In genomic region chr17:29972277-29972676, GRCh38 we compare ENCODE assay signal across 15 cellular contexts. TPM values are rescaled to one million over a fixed set of nuclear protein-coding genes. Genes with fewer than 3 reads are reported as not detected.
"Had no signal": no experiment of that assay in that cellular context is flagged by ENCODE, and none has a peak within 500 bp of the region (broad histone marks: within the 10 kb centered on the region; RNA-seq: fewer than 3 reads in every experiment).

No MANE protein-coding gene starts in this region.

- H3K27ac Mint-ChIP-seq: activated CD4-positive, alpha-beta T cell treated with anti-CD3 and anti-CD28 coated beads for 36 hours; activated CD8-positive, alpha-beta T cell treated with anti-CD3 and anti-CD28 coated beads, Interleukin-2, amount 10 ng/mL, durations not matched to agents 7 days and 5 days; immature natural killer cell; mesothelial cell of epicardium; stimulated activated naive CD8-positive, alpha-beta T cell treated with anti-CD3 and anti-CD28 coated beads, Interleukin-15, amount 100 ng/mL, for 72 hours had no signal

- ATAC-seq: activated CD4-positive, alpha-beta T cell treated with anti-CD3 and anti-CD28 coated beads for 36 hours; activated CD8-positive, alpha-beta T cell treated with anti-CD3 and anti-CD28 coated beads, Interleukin-2, amount 10 ng/mL, durations not matched to agents 7 days and 5 days; esophagus mucosa; left cardiac atrium; lower lobe of right lung; pancreas; stimulated activated naive CD8-positive, alpha-beta T cell treated with anti-CD3 and anti-CD28 coated beads, Interleukin-15, amount 100 ng/mL, for 72 hours had no signal

- H3K4me3 Mint-ChIP-seq: activated CD4-positive, alpha-beta T cell treated with anti-CD3 and anti-CD28 coated beads for 36 hours; activated CD8-positive, alpha-beta T cell treated with anti-CD3 and anti-CD28 coated beads, Interleukin-2, amount 10 ng/mL, durations not matched to agents 7 days and 5 days; immature natural killer cell; mesothelial cell of epicardium; stimulated activated naive CD8-positive, alpha-beta T cell treated with anti-CD3 and anti-CD28 coated beads, Interleukin-15, amount 100 ng/mL, for 72 hours had no signal

- H3K4me1 Mint-ChIP-seq: activated CD4-positive, alpha-beta T cell treated with anti-CD3 and anti-CD28 coated beads for 36 hours; immature natural killer cell; stimulated activated naive CD8-positive, alpha-beta T cell treated with anti-CD3 and anti-CD28 coated beads, Interleukin-15, amount 100 ng/mL, for 72 hours had no signal

- H3K9me3 Mint-ChIP-seq: stimulated activated naive CD8-positive, alpha-beta T cell treated with anti-CD3 and anti-CD28 coated beads, Interleukin-15, amount 100 ng/mL, for 72 hours had no signal

- H3K36me3 Mint-ChIP-seq: immature natural killer cell, mesothelial cell of epicardium had no signal

- DNase-seq: activated CD4-positive, alpha-beta T cell treated with anti-CD3 and anti-CD28 coated beads for 36 hours; activated CD8-positive, alpha-beta memory T cell treated with anti-CD3 and anti-CD28 coated beads, Interleukin-2, amount 50 U/mL, for 48 hours; activated CD8-positive, alpha-beta T cell treated with anti-CD3 and anti-CD28 coated beads, Interleukin-2, amount 10 ng/mL, durations not matched to agents 7 days and 5 days; activated naive CD4-positive, alpha-beta T cell; aorta; immature natural killer cell; left cardiac atrium; lower lobe of right lung; stimulated activated CD4-positive, alpha-beta T cell treated with anti-CD3 and anti-CD28 coated beads, Interleukin-15, amount 100 ng/mL, for 24 hours; stimulated activated CD4-positive, alpha-beta T cell treated with anti-CD3 and anti-CD28 coated beads, Interleukin-4, amount 100 ng/mL, for 24 hours; stimulated activated naive CD8-positive, alpha-beta T cell treated with anti-CD3 and anti-CD28 coated beads, Interleukin-15, amount 100 ng/mL, for 72 hours had no signal

- H3K27me3 Mint-ChIP-seq: activated CD4-positive, alpha-beta T cell treated with anti-CD3 and anti-CD28 coated beads for 36 hours had no signal

RNA-seq across cellular contexts. Expression of gene EFCAB5, which starts 30.8 kb away (rescaled TPM):
- total RNA-seq: bronchial epithelial cell, esophagus mucosa had no signal
